In the genomic region with DNA sequence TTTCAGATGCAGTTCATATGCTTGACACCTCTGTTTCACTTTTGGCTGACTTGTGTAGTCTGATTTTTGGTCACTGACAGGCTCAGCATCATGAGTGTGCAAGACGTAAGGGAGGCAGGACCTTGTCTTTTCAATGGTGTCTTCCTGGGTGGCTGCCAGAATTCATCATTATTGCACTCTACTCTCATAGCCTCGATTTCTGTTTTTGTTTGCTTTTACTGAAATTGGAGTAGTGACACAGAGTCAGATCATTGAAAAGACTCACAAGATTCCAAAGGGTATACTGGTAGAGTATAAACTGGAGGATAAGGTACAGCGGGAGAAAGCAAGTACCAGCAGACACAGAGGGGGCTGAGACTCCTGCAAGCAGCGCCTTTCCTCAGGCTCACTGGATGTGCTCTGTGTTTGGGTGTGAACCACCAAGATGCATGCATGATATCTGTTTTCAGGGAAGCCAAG, we compare ENCODE assay signal across 8 cellular contexts.
DNase-seq lines count a peak whose midpoint lies in the region; ATAC-seq lines count a peak whose summit lies in the region.

No MANE protein-coding gene starts in this region.

- DNase-seq in EL (peak; percentile 8), fibroblast of gingiva (ENCODE audit: low read depth) (peak; percentile 20), iPS-NIHi7 (ENCODE audit: extremely low spot score) (no peak), left cardiac atrium (no peak), NK-92 (lab: John Stamatoyannopoulos, UW; ENCODE audit: unreplicated experiment) (no peak), NCI-H510A (lab: John Stamatoyannopoulos, UW) (no peak)

- ATAC-seq in GM21360 (IDR thresholded peaks at IDR 0.05; ENCODE audit: unreplicated experiment) = peak; percentile 62
- peak; percentile 35 for ATAC-seq in HG03469 (IDR thresholded peaks at IDR 0.05; ENCODE audit: unreplicated experiment)
- no peak for ATAC-seq in left cardiac atrium

- intact Hi-C loops in left cardiac atrium (cut with DNase I) = no loop called here

Comparison
In these comparisons a context has a peak if more than half of its experiments do, and no peak if none do; other contexts are left out.
1. DNase-seq: peak in EL (single experiment) and fibroblast of gingiva (single experiment); none in iPS-NIHi7 (single experiment), left cardiac atrium (single experiment), NK-92 (single experiment) and NCI-H510A (single experiment).
2. ATAC-seq: peak in GM21360 (single experiment) and HG03469 (single experiment); none in left cardiac atrium (0 of 2).